Comparison of ENCODE assay signal across 10 cellular contexts in the genomic region with DNA sequence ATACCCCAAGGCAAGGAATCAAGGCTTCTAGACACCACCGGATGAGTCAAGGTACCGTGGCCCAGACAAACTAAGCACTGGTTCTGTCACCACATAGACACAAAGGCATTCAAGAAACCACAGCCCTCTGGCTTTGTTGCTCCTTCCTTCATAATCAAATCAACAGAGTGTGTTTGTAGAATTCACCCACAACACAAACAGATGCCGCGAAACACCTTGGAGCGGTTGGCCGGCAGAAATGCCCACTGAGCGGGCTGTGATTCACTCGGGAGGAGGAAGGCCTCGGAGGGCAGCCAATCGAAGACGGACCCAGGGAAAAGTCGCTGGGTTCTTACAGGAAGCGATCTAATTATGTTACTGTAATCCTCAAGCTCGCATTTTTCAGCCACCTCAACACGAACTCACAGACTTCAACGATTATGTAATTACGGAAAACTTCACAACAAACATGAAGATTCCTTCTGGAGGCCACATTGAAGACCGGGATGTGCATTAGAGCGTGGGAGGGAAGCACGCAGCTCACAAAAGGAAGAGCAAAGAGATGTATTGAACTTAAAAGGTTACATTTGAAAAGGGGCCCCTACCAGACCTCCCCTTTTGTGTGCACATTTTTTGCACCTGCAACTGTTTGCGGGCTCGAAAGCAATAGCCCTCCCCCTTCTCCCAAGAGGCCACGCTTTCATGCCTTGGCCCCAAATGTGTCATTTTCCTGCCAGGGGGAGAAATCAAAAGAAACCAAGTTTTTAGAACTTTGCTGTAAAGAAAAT.
A peak's percentile ranks its signal among the peaks of the same experiment; 100 is the strongest.
DNase-seq lines count a peak whose midpoint lies in the region; ATAC-seq, FAIRE-seq and TF ChIP-seq lines count a peak whose summit lies in the region.
"Had no signal": no experiment of that assay in that cellular context is flagged by ENCODE, and none has a peak within 500 bp of the region (broad histone marks: within the 10 kb centered on the region; RNA-seq: fewer than 3 reads in every experiment).

No MANE protein-coding gene starts in this region.

- H3K36me3 ChIP-seq in neuron (ENCODE audit: insufficient read depth, low read length): no peaks in the 10 kb centered on the region
- no peaks in the 10 kb centered on the region for H3K36me3 ChIP-seq in upper lobe of right lung

- no peaks in the 10 kb centered on the region for H3K9me3 Mint-ChIP-seq in activated naive CD8-positive, alpha-beta T cell treated with anti-CD3 and anti-CD28 coated beads, Interleukin-2, amount 50 U/mL, for 24 hours

- intact Hi-C loops in upper lobe of right lung (cut with DNase I): no loop called here

- peak overlapping the region; percentile 68 for H2AFZ ChIP-seq in neuron (ENCODE audit: low read depth, low read length)

- no peak for TF ChIP-seq CTCF in upper lobe of right lung (IDR thresholded peaks at IDR 0.05)

- peaks cover 3% of the 10 kb centered on the region for H3K27me3 Mint-ChIP-seq in activated naive CD8-positive, alpha-beta T cell treated with anti-CD3 and anti-CD28 coated beads, Interleukin-2, amount 50 U/mL, for 24 hours

- DNase-seq in GM04503 (ENCODE audit: low read depth) (peak; percentile 93), RCC 7860 (ENCODE audit: low spot score) (peak; percentile 44), pons (ENCODE audit: low spot score) (no peak), LoVo (ENCODE audit: low spot score) (no peak), upper lobe of right lung (no peak)
- no peak for DNase-seq in activated naive CD8-positive, alpha-beta T cell treated with anti-CD3 and anti-CD28 coated beads, Interleukin-2, amount 50 U/mL, for 24 hours
- DNase-seq: activated CD4-positive, CD25-positive, alpha-beta regulatory T cell treated with anti-CD3 and anti-CD28 coated beads, Interleukin-2, amount 50 U/mL, for 72 hours; NCI-H2029 had no signal

- ATAC-seq in activated naive CD8-positive, alpha-beta T cell treated with anti-CD3 and anti-CD28 coated beads, Interleukin-2, amount 50 U/mL, for 24 hours: no peak
- no peak for ATAC-seq in upper lobe of right lung

- H3K4me3 Mint-ChIP-seq in activated naive CD8-positive, alpha-beta T cell treated with anti-CD3 and anti-CD28 coated beads, Interleukin-2, amount 50 U/mL, for 24 hours: peak overlapping the region; percentile 20

- H3K4me1 ChIP-seq in neuron (ENCODE audit: insufficient read depth, low read length) (peaks cover 9% of the 10 kb centered on the region), upper lobe of right lung (no peaks in the 10 kb centered on the region)

- no peak overlapping the region for H3K4me3 ChIP-seq in neuron (ENCODE audit: low read length)
- no peak overlapping the region for H3K4me3 ChIP-seq in upper lobe of right lung
- H3K4me3 ChIP-seq: skin epidermis had no signal

- peaks cover 30% of the 10 kb centered on the region for H3K4me1 Mint-ChIP-seq in activated naive CD8-positive, alpha-beta T cell treated with anti-CD3 and anti-CD28 coated beads, Interleukin-2, amount 50 U/mL, for 24 hours

- FAIRE-seq in RCC 7860 (lab: Jason Lieb, UNC): no peak

- peak overlapping the region; percentile 5 for H3K27ac Mint-ChIP-seq in activated naive CD8-positive, alpha-beta T cell treated with anti-CD3 and anti-CD28 coated beads, Interleukin-2, amount 50 U/mL, for 24 hours

- no peaks in the 10 kb centered on the region for H3K27me3 ChIP-seq in neuron (ENCODE audit: insufficient read depth, low read length)
- H3K27me3 ChIP-seq in upper lobe of right lung: no peaks in the 10 kb centered on the region

- H3K36me3 Mint-ChIP-seq in activated naive CD8-positive, alpha-beta T cell treated with anti-CD3 and anti-CD28 coated beads, Interleukin-2, amount 50 U/mL, for 24 hours (ENCODE audit: low read depth): no peaks in the 10 kb centered on the region

- no peaks in the 10 kb centered on the region for H3K9me3 ChIP-seq in neuron (ENCODE audit: low read length)
- H3K9me3 ChIP-seq in upper lobe of right lung: no peaks in the 10 kb centered on the region

- no peak overlapping the region for H3K27ac ChIP-seq in upper lobe of right lung

Comparison
In these comparisons a context has a peak if more than half of its experiments do, and no peak if none do; other contexts are left out.
1. DNase-seq: peak in GM04503 (single experiment) and RCC 7860 (single experiment); none in activated naive CD8-positive, alpha-beta T cell treated with anti-CD3 and anti-CD28 coated beads, Interleukin-2, amount 50 U/mL, for 24 hours (single experiment), pons (single experiment), LoVo (single experiment) and upper lobe of right lung (single experiment).